ENCODE assay signal across 1 cellular context in genomic region chr3:17954801-17955200, GRCh38.
TF ChIP-seq lines count a peak whose summit lies in the region.

No MANE protein-coding gene starts in this region.

TF ChIP-seq in A549, 52 proteins besides CTCF, POLR2A, EP300 and RAD21 (continued from another document):
- TF ChIP-seq BCL3 (IDR thresholded peaks at IDR 0.05) (no peak), RNF2 (IDR thresholded peaks at IDR 0.05; ENCODE audit: borderline replicate concordance, low read depth) (no peak), RCOR1 (IDR thresholded peaks at IDR 0.05; ENCODE audit: low read depth, low read length) (no peak), NR3C1 (IDR thresholded peaks at IDR 0.05) (no peak), SMC3 (IDR thresholded peaks at IDR 0.05) (no peak), HEYL (CRISPR knock-in tag; IDR thresholded peaks at IDR 0.05) (no peak), KDM5A (IDR thresholded peaks at IDR 0.05) (no peak), MYC (IDR thresholded peaks at IDR 0.05; ENCODE audit: borderline replicate concordance, low read length) (no peak)
